In genomic region chr7:97020601-97021442, GRCh38 we compare ENCODE assay signal across 18 cellular contexts. TPM values are rescaled to one million over a fixed set of nuclear protein-coding genes. Genes with fewer than 3 reads are reported as not detected.
A peak's percentile ranks its signal among the peaks of the same experiment; 100 is the strongest.
DNase-seq lines count a peak whose midpoint lies in the region; ATAC-seq and TF ChIP-seq lines count a peak whose summit lies in the region.
"Had no signal": no experiment of that assay in that cellular context is flagged by ENCODE, and none has a peak within 500 bp of the region (broad histone marks: within the 10 kb centered on the region; RNA-seq: fewer than 3 reads in every experiment).

No MANE protein-coding gene starts in this region.

- H2AFZ ChIP-seq in GM23338, result peak overlapping the region; percentile 81

- H3K9me3 ChIP-seq in A673 (ENCODE audit: low read depth, low read length, poor library complexity, severe bottlenecking) (no peaks in the 10 kb centered on the region), endodermal cell (ENCODE audit: control insufficient read depth, low read length) (no peaks in the 10 kb centered on the region)
- H3K9me3 ChIP-seq: suprapubic skin had no signal

- peaks cover 7% of the 10 kb centered on the region; the same call in 1 of the 3 replicates for H3K9me3 Mint-ChIP-seq in GM23338
- no peaks in the 10 kb centered on the region for H3K9me3 Mint-ChIP-seq in endodermal cell
- H3K9me3 Mint-ChIP-seq in nephron progenitor cell, result no peaks in the 10 kb centered on the region

- H3K9me2 ChIP-seq in GM23338 (ENCODE audit: insufficient read depth), result no peaks in the 10 kb centered on the region

- H3K27ac Mint-ChIP-seq in GM23338 (no peak overlapping the region), endodermal cell (no peak overlapping the region), nephron progenitor cell (no peak overlapping the region)

- H3K27me3 Mint-ChIP-seq in GM23338 (ENCODE audit: insufficient read depth, low read depth, poor library complexity) (peaks cover 100% of the 10 kb centered on the region), endodermal cell (ENCODE audit: insufficient read depth) (peaks cover 100% of the 10 kb centered on the region), nephron progenitor cell (ENCODE audit: low read depth, poor library complexity) (peaks cover 100% of the 10 kb centered on the region)

- peak overlapping the region; percentile 76 for H3K4me3 ChIP-seq in A673 (ENCODE audit: low read depth, low read length, poor library complexity, severe bottlenecking)
- peak overlapping the region; percentile 58 for H3K4me3 ChIP-seq in GM23338
- H3K4me3 ChIP-seq in endodermal cell (ENCODE audit: low read length), result peak overlapping the region; percentile 83
- H3K4me3 ChIP-seq: suprapubic skin had no signal

- TF ChIP-seq CTCF in A673 (conservative IDR thresholded peaks at IDR 0.05; ENCODE audit: low read depth, low read length) (no peak), GM23338 (conservative IDR thresholded peaks at IDR 0.05; ENCODE audit: low read depth in 2 of 2) (peak in 1 of 2 experiments; percentile 37; a peak in 2 of 4 replicates), endodermal cell (conservative IDR thresholded peaks at IDR 0.05) (peak; percentile 39), nephron progenitor cell (IDR thresholded peaks at IDR 0.05) (no peak)

- H3K36me3 ChIP-seq in A673 (ENCODE audit: insufficient read depth, low read length, poor library complexity, severe bottlenecking), result peaks cover 46% of the 10 kb centered on the region
- H3K36me3 ChIP-seq in GM23338 (ENCODE audit: insufficient read depth), result no peaks in the 10 kb centered on the region
- H3K36me3 ChIP-seq in endodermal cell (ENCODE audit: control insufficient read depth, insufficient read depth, low read length), result no peaks in the 10 kb centered on the region

- H3K79me2 ChIP-seq in GM23338 (replicated peaks; ENCODE audit: insufficient read depth), result no peaks in the 10 kb centered on the region

- intact Hi-C loops in A673 (cut with micrococcal nuclease; ENCODE audit: unreplicated experiment), result loop anchor here (10.0 kb wide), 1 partner anchor 796 kb away; no protein-coding TSS in a partner anchor

- H3K4me1 ChIP-seq in A673 (ENCODE audit: insufficient read depth, low read length, poor library complexity, severe bottlenecking) (peaks cover 23% of the 10 kb centered on the region), GM23338 (ENCODE audit: insufficient read depth) (peaks cover 84% of the 10 kb centered on the region), endodermal cell (ENCODE audit: control insufficient read depth, insufficient read depth, low read length) (peaks cover 3% of the 10 kb centered on the region)

- H3K36me3 Mint-ChIP-seq in GM23338 (ENCODE audit: low read depth), result no peaks in the 10 kb centered on the region; the same call in 2 of the 3 replicates
- H3K36me3 Mint-ChIP-seq in endodermal cell (ENCODE audit: low read depth), result no peaks in the 10 kb centered on the region
- no peaks in the 10 kb centered on the region for H3K36me3 Mint-ChIP-seq in nephron progenitor cell (ENCODE audit: low read depth)

- 7 to 11% methylated on average over 16 to 62 of the region's 62 CpGs for WGBS in endodermal cell (ENCODE audit: insufficient coverage in 1 of 2, insufficient read length in 1 of 2), 2 experiments

- no TSS peak for BruUV-seq in A673 (replicated peaks; lab: Mats Ljungman, UMichigan)

- POLR2A ChIA-PET in A673 (lab: Charles Lee; ENCODE audit: low non-redundant PET), result interaction anchor here (0.6 kb wide), 1 partner anchor 909 kb away, joined by 6 read pairs; no protein-coding TSS in a partner anchor

- DNase-seq in A673 (ENCODE audit: low spot score) (peak; percentile 37), GM23338 (ENCODE audit: low spot score) (peak; percentile 69), endodermal cell (no peak), nephron progenitor cell (peak; percentile 53), glomerular visceral epithelial cell (ENCODE audit: extremely low spot score) (no peak)
- DNase-seq: activated CD4-positive, CD25-positive, alpha-beta regulatory T cell treated with anti-CD3 and anti-CD28 coated beads, Interleukin-2, amount 50 U/mL, for 72 hours; Calu3; central memory CD4-positive, alpha-beta T cell; KG1; kidney glomerular epithelial cell; NCI-H1092 treated with DMSO at 0.1 percent for 48 hours had no signal

- H3F3A ChIP-seq in GM23338 (replicated peaks; ENCODE audit: low read depth), result peaks cover 42% of the 10 kb centered on the region

- peaks cover 25% of the 10 kb centered on the region for H4K20me1 ChIP-seq in GM23338 (replicated peaks; ENCODE audit: insufficient read depth)

- H3K9ac ChIP-seq in endodermal cell (ENCODE audit: extremely low read depth, low read length, poor library complexity, severe bottlenecking), result no peak overlapping the region

- CTCF ChIA-PET in A673 (lab: Charles Lee), result no interaction called here

- H3K4me1 Mint-ChIP-seq in GM23338, result peaks cover 75% of the 10 kb centered on the region
- peaks cover 53% of the 10 kb centered on the region for H3K4me1 Mint-ChIP-seq in endodermal cell
- peaks cover 59% of the 10 kb centered on the region for H3K4me1 Mint-ChIP-seq in nephron progenitor cell

- ATAC-seq in GM23338 (peak; percentile 31), GM21360 (IDR thresholded peaks at IDR 0.05; ENCODE audit: unreplicated experiment) (no peak), SK-N-SH treated with all-trans-retinoic acid at 6 μM for 48 hours (no peak), GM19351 (IDR thresholded peaks at IDR 0.05; ENCODE audit: unreplicated experiment) (no peak)

- H3K27ac ChIP-seq in A673 (ENCODE audit: low read depth, low read length, poor library complexity, severe bottlenecking) (peak overlapping the region; percentile 88), GM23338 (ENCODE audit: low read depth) (no peak overlapping the region), endodermal cell (ENCODE audit: low read depth, low read length) (no peak overlapping the region)
- H3K27ac ChIP-seq: RWPE1, suprapubic skin had no signal

- peak overlapping the region; percentile 90 for H3K4me2 ChIP-seq in GM23338

- peak overlapping the region; percentile 66 for H3K4me3 Mint-ChIP-seq in GM23338
- peak overlapping the region; percentile 47 for H3K4me3 Mint-ChIP-seq in endodermal cell
- peak overlapping the region; percentile 70 for H3K4me3 Mint-ChIP-seq in nephron progenitor cell

- peaks cover 37% of the 10 kb centered on the region for H3K27me3 ChIP-seq in A673 (replicated peaks; ENCODE audit: insufficient read depth, low read depth, low read length, poor library complexity)
- peaks cover 100% of the 10 kb centered on the region for H3K27me3 ChIP-seq in GM23338 (ENCODE audit: insufficient read depth)
- H3K27me3 ChIP-seq in endodermal cell (ENCODE audit: control insufficient read depth, insufficient read depth, low read length, poor library complexity, severe bottlenecking), result peaks cover 100% of the 10 kb centered on the region

TF ChIP-seq in GM23338, 12 proteins besides CTCF, POLR2A, EP300 and RAD21:
- no peak for TF ChIP-seq NANOG (IDR thresholded peaks at IDR 0.05; ENCODE audit: borderline replicate concordance)
- TF ChIP-seq EZH2phosphoT487 (IDR thresholded peaks at IDR 0.05; ENCODE audit: unreplicated experiment), result peak; percentile 81
- no peak for TF ChIP-seq JUNB (IDR thresholded peaks at IDR 0.05; ENCODE audit: unreplicated experiment)
- no peak for TF ChIP-seq STAT1 (IDR thresholded peaks at IDR 0.05; ENCODE audit: unreplicated experiment)
- TF ChIP-seq ETS1 (IDR thresholded peaks at IDR 0.05), result no peak
- TF ChIP-seq POLR2AphosphoS5 (IDR thresholded peaks at IDR 0.05; ENCODE audit: low read depth), result no peak
- peak; percentile 95 for TF ChIP-seq EZH2 (IDR thresholded peaks at IDR 0.05; ENCODE audit: low read depth, unreplicated experiment)
TF ChIP-seq in GM23338: peak in this region for 2.

TF ChIP-seq in SK-N-SH treated with all-trans-retinoic acid at 6 μM for 48 hours, 23 proteins besides CTCF, POLR2A, EP300 and RAD21 (continues in another document):
- TF ChIP-seq ZC3H10 (CRISPR knock-in tag; IDR thresholded peaks at IDR 0.05) (no peak), CREB5 (CRISPR knock-in tag; IDR thresholded peaks at IDR 0.05; ENCODE audit: low read depth) (no peak), CSRNP3 (CRISPR knock-in tag; IDR thresholded peaks at IDR 0.05) (no peak), ZFP30 (CRISPR knock-in tag; IDR thresholded peaks at IDR 0.05) (no peak), ISL1 (CRISPR knock-in tag; IDR thresholded peaks at IDR 0.05) (no peak), SNAI2 (CRISPR knock-in tag; IDR thresholded peaks at IDR 0.05) (no peak), PPARA (CRISPR knock-in tag; IDR thresholded peaks at IDR 0.05; ENCODE audit: borderline replicate concordance) (no peak)

RNA-seq across cellular contexts. Expression of gene DLX5, which starts 3.8 kb away (rescaled TPM):
- total RNA-seq in A673 (2021), result 69.6 and 82.1 TPM in 2 replicates
- not detected in 2 replicates for total RNA-seq in GM23338 (2014; rRNA removed; shearing (Covaris generic))
- polyA plus RNA-seq in GM23338 (2016; fragmentation: Nextera tagmentation; extraction: Ambion mirVana), result not detected in 2 replicates
- not detected for total RNA-seq in endodermal cell
- polyA plus RNA-seq in endodermal cell (2013, experiment 1 of 2), result 1.7 TPM
- 1.7 TPM for polyA plus RNA-seq in endodermal cell (2013, experiment 2 of 2)
- total RNA-seq: Calu3; pulmonary artery endothelial cell; T-helper 1 cell treated with Interleukin-12 subunit alpha and Interleukin-12 subunit beta and Interleukin-4 antibody, amounts not matched to agents 30 ng/mL and 1 ng/mL, for 36 hours had no signal

RNA-seq across cellular contexts. Expression of gene DLX6, which starts 15.5 kb away (rescaled TPM):
- 17.9 and 19.3 TPM in 2 replicates for total RNA-seq in A673 (2021)
- not detected in 2 replicates for total RNA-seq in GM23338 (2014; rRNA removed; shearing (Covaris generic))
- polyA plus RNA-seq in GM23338 (2016; fragmentation: Nextera tagmentation; extraction: Ambion mirVana), result not detected in 2 replicates
- total RNA-seq in endodermal cell, result not detected
- 0.50 TPM for polyA plus RNA-seq in endodermal cell (2013, experiment 1 of 2)
- 0.66 TPM for polyA plus RNA-seq in endodermal cell (2013, experiment 2 of 2)
- total RNA-seq: pulmonary artery endothelial cell; T-helper 1 cell treated with Interleukin-12 subunit alpha and Interleukin-12 subunit beta and Interleukin-4 antibody, amounts not matched to agents 30 ng/mL and 1 ng/mL, for 36 hours had no signal

Comparison
In these comparisons a context has a peak if more than half of its experiments do, and no peak if none do; other contexts are left out.
1. DNase-seq: peak in A673 (single experiment), GM23338 (single experiment) and nephron progenitor cell (single experiment); none in endodermal cell (single experiment) and glomerular visceral epithelial cell (single experiment).
2. RNA of gene DLX5, which starts 3.8 kb away (total RNA-seq): 69.6 to 82.1 TPM in A673; not detected in endodermal cell and not detected in GM23338; every median in the first group is over 10 times any median in the second.
3. RNA of gene DLX6, which starts 15.5 kb away (total RNA-seq): 17.9 to 19.3 TPM in A673; not detected in endodermal cell and not detected in GM23338; every median in the first group is over 10 times any median in the second.
4. Peak in every context shown above with its lines, with median percentiles within 50 percentile points of each other: H3K4me3 ChIP-seq and H3K4me3 Mint-ChIP-seq.